In genomic region chr12:109726511-109727038, GRCh38 we compare ENCODE assay signal across 21 cellular contexts. TPM values are rescaled to one million over a fixed set of nuclear protein-coding genes. Genes with fewer than 3 reads are reported as not detected.
DNase-seq lines count a peak whose midpoint lies in the region; ATAC-seq and TF ChIP-seq lines count a peak whose summit lies in the region.
"Had no signal": no experiment of that assay in that cellular context is flagged by ENCODE, and none has a peak within 500 bp of the region (broad histone marks: within the 10 kb centered on the region; RNA-seq: fewer than 3 reads in every experiment).

No MANE protein-coding gene starts in this region.

- H3K27ac ChIP-seq in heart left ventricle (peak overlapping the region in 1 of 12 donors; percentile 51), cingulate gyrus (ENCODE audit: low read depth, low read length) (peak overlapping the region; percentile 85), aorta (ENCODE audit: low read depth in 1 of 2, low read length in 2 of 2) (no peak overlapping the region)
- H3K27ac ChIP-seq: ascending aorta, epithelial cell of prostate, psoas muscle, SJSA1, uterus had no signal

- TF ChIP-seq CTCF in heart left ventricle (IDR thresholded peaks at IDR 0.05): no peak

- H3K9me3 ChIP-seq in heart left ventricle (no peaks in the 10 kb centered on the region), mucosa of stomach (ENCODE audit: control insufficient read depth, low read length) (no peaks in the 10 kb centered on the region), aorta (ENCODE audit: control insufficient read depth, low read length) (no peaks in the 10 kb centered on the region)
- H3K9me3 ChIP-seq: ascending aorta, psoas muscle, SJSA1, uterus had no signal

- peak in 3 of 5 donors; percentile 7 to 53 (median 25) for DNase-seq in heart left ventricle
- DNase-seq in Right ventricle myocardium inferior (ENCODE audit: missing footprints): no peak
- DNase-seq in aorta: peak; percentile 28 to 70
- no peak for DNase-seq in CD1c-positive myeloid dendritic cell (ENCODE audit: extremely low spot score)
- DNase-seq: activated CD8-positive, alpha-beta memory T cell treated with anti-CD3 and anti-CD28 coated beads, Interleukin-2, amount 10 ng/mL, durations not matched to agents 7 days and 5 days; natural killer cell; NCI-H1694; stimulated activated CD4-positive, alpha-beta T cell treated with anti-CD3 and anti-CD28 coated beads, Interleukin-15, amount 100 ng/mL, for 24 hours; stimulated activated naive CD4-positive, alpha-beta T cell treated with Interleukin-2 at 50 U/mL for 16 hours; uterus had no signal

- H3K9ac ChIP-seq in mucosa of stomach (ENCODE audit: low read length): peak overlapping the region; percentile 15

- peaks cover 0 to 27% (median 11%) of the 10 kb centered on the region in 12 donors for H3K4me1 ChIP-seq in heart left ventricle
- H3K4me1 ChIP-seq in mucosa of stomach (ENCODE audit: control insufficient read depth, insufficient read depth, low read length): peaks cover 26% of the 10 kb centered on the region
- no peaks in the 10 kb centered on the region for H3K4me1 ChIP-seq in aorta (ENCODE audit: control insufficient read depth in 1 of 2, insufficient read depth in 2 of 2, low read length in 2 of 2)
- H3K4me1 ChIP-seq: SJSA1, uterus had no signal

- 84 to 89% (median 86%) methylated on average over 9 to 12 of the region's 12 CpGs for WGBS in heart left ventricle, 4 donors
- WGBS in aorta, 2 donors: 87 to 90% methylated on average over 12 of the region's 12 CpGs

- TF ChIP-seq POLR2A in heart left ventricle (IDR thresholded peaks at IDR 0.05): no peak

- H3K36me3 ChIP-seq in heart left ventricle (no peaks in the 10 kb centered on the region), mucosa of stomach (ENCODE audit: control insufficient read depth, insufficient read depth, low read length) (no peaks in the 10 kb centered on the region), aorta (ENCODE audit: control insufficient read depth in 1 of 2, insufficient read depth in 2 of 2, low read length in 1 of 2) (no peaks in the 10 kb centered on the region)
- H3K36me3 ChIP-seq: ascending aorta, SJSA1, uterus had no signal

- ATAC-seq in heart left ventricle: no peak
- no peak for ATAC-seq in Right ventricle myocardium inferior
- no peak for ATAC-seq in aorta (ENCODE audit: low FRiP score)
- ATAC-seq in GM18909 (IDR thresholded peaks at IDR 0.05; ENCODE audit: poor library complexity, unreplicated experiment): no peak
- ATAC-seq in GM21526 (IDR thresholded peaks at IDR 0.05; ENCODE audit: low FRiP score, unreplicated experiment): no peak
- ATAC-seq: activated CD4-positive, CD25-positive, alpha-beta regulatory T cell treated with anti-CD3 and anti-CD28 coated beads, Interleukin-2, amount 50 U/mL, for 24 hours; activated CD8-positive, alpha-beta memory T cell treated with anti-CD3 and anti-CD28 coated beads, Interleukin-2, amount 10 ng/mL, durations not matched to agents 7 days and 5 days; natural killer cell; psoas muscle had no signal

- intact Hi-C loops in heart left ventricle (cut with DNase I): no loop called here
- intact Hi-C loops in Right ventricle myocardium inferior (cut with DNase I): no loop called here
- intact Hi-C loops in aorta (cut with DNase I): no loop called here

- H3K27me3 ChIP-seq in heart left ventricle: no peaks in the 10 kb centered on the region
- no peaks in the 10 kb centered on the region for H3K27me3 ChIP-seq in mucosa of stomach (ENCODE audit: control insufficient read depth, insufficient read depth, low read length)
- no peaks in the 10 kb centered on the region for H3K27me3 ChIP-seq in aorta (ENCODE audit: control insufficient read depth in 1 of 2, insufficient read depth in 2 of 2, low read length in 1 of 2)
- H3K27me3 ChIP-seq: ascending aorta, SJSA1, uterus had no signal

- H3K4me3 ChIP-seq in heart left ventricle (no peak overlapping the region), mucosa of stomach (ENCODE audit: low read length) (no peak overlapping the region), aorta (ENCODE audit: low read length in 2 of 2) (no peak overlapping the region)
- H3K4me3 ChIP-seq: ascending aorta, coronary artery, lung, psoas muscle, SJSA1, uterus had no signal

RNA-seq across cellular contexts. Expression of gene FAM222A, which starts 12.9 kb away (rescaled TPM):
- total RNA-seq in heart left ventricle (10 to 100 TPM in 6 of 9 donors, 1 to 10 TPM in 3; 3.5 to 45.8 (median 11.2) TPM), Right ventricle myocardium inferior (27.4 TPM), aorta (under 1 TPM; 0.48 to 0.52 TPM)
- polyA plus RNA-seq in heart left ventricle (1 to 10 TPM; 4.1 to 9.4 TPM), aorta (under 1 TPM; 0.25 to 0.28 TPM)

Comparison
In these comparisons a context has a peak if more than half of its experiments do, and no peak if none do; other contexts are left out.
1. DNase-seq: peak in heart left ventricle (3 of 5) and aorta (2 of 2); none in Right ventricle myocardium inferior (single experiment) and CD1c-positive myeloid dendritic cell (single experiment).